ENCODE assay signal across 8 cellular contexts in the genomic region with DNA sequence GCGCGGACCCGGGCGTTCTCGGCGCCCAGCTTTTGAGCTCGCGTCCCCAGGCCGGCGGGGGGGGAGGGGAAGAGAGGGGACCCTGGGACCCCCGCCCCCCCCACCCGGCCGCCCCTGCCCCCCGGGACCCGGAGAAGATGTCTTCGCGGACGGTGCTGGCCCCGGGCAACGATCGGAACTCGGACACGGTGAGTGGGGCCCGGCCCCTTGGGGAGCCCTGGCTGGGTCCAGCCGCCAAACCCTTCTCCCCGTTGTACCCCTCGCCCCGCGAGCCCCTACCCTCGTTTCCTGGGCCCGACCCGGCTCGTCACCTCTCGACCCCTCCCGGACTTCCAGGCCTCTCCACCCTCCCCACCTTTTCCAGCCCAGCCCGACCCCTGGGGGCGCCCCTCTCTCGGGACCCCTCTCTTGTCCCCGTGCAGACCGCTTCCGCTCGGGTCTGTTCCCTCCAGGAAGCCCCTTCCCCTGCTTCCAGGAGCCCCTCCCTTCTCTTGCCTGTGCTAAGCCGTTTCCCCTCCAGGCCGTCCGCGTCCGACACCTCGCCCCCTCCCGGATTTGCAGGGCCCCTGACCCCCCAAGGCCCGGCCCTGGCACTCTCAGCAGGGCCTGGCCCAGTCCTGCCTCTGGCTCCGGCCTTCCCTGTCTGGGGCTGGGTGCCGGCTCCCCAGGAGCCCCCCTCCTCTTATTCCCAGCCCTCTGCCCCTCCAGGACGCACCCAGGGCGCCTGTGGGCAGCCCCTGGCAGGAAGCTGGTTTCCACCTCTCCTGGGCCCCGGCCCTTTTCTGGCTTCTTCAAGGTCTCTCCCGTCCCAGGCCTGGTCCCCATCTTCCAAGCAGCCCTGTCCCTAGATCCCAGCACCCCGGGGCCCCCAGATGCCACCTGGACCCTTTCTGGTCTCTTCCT. TPM values are rescaled to one million over a fixed set of nuclear protein-coding genes. Genes with fewer than 3 reads are reported as not detected.
DNase-seq lines count a peak whose midpoint lies in the region; ATAC-seq and TF ChIP-seq lines count a peak whose summit lies in the region.

No MANE protein-coding gene starts in this region.

- H3K27ac ChIP-seq in osteoblast (ENCODE audit: low read depth, low read length): peak overlapping the region; percentile 65

- no peaks in the 10 kb centered on the region for H3K36me3 ChIP-seq in osteoblast (ENCODE audit: insufficient read depth, low read length)

- no peak for ATAC-seq in HG03045 (IDR thresholded peaks at IDR 0.05; ENCODE audit: unreplicated experiment)

- no peaks in the 10 kb centered on the region for H3K27me3 ChIP-seq in osteoblast (ENCODE audit: insufficient read depth, low read length)

- peak overlapping the region; percentile 86 for H3K4me3 ChIP-seq in WI38 (ENCODE audit: low read depth, low read length)
- peak overlapping the region; percentile 85 for H3K4me3 ChIP-seq in osteoblast (ENCODE audit: insufficient read depth, low read length)

- peak overlapping the region; percentile 42 for H2AFZ ChIP-seq in osteoblast (ENCODE audit: low read length)

- H4K20me1 ChIP-seq in osteoblast (ENCODE audit: insufficient read depth, low read length): peaks cover 32% of the 10 kb centered on the region

- H3K4me2 ChIP-seq in osteoblast (ENCODE audit: insufficient read depth, low read length): peak overlapping the region; percentile 82

- no peaks in the 10 kb centered on the region for H3K9me3 ChIP-seq in osteoblast (ENCODE audit: low read depth, low read length)

- DNase-seq in DMS 273 (lab: John Stamatoyannopoulos, UW; ENCODE audit: unreplicated experiment) (peak; percentile 60), DMS 273 treated with DMSO at 0.1 percent for 48 hours (lab: John Stamatoyannopoulos, UW) (no peak), fibroblast of gingiva (ENCODE audit: low read depth) (peak; percentile 14), osteoblast (ENCODE audit: insufficient read length, low spot score, missing footprints) (peak; percentile 96), NCI-H2196 (lab: John Stamatoyannopoulos, UW; ENCODE audit: unreplicated experiment) (no peak), NCI-H446 (lab: John Stamatoyannopoulos, UW) (no peak)

- no peak for TF ChIP-seq CTCF in WI38 (IDR thresholded peaks at IDR 0.05; ENCODE audit: low read depth, low read length)
- TF ChIP-seq CTCF in osteoblast (IDR thresholded peaks at IDR 0.05; ENCODE audit: extremely low read depth, low read depth, low read length): no peak

- H3K79me2 ChIP-seq in osteoblast (ENCODE audit: insufficient read depth, low read length): peaks cover 52% of the 10 kb centered on the region

- H3K4me1 ChIP-seq in osteoblast (ENCODE audit: insufficient read depth, low read length): peaks cover 20% of the 10 kb centered on the region

RNA-seq across cellular contexts. Expression of a gene that starts 0.6 kb away (rescaled TPM):
- total RNA-seq in osteoblast: 16.2 and 18.1 TPM in 2 replicates

RNA-seq across cellular contexts. Expression of a gene that starts 6.5 kb away (rescaled TPM):
- not detected in 2 replicates for total RNA-seq in osteoblast

Comparison
In these comparisons a context has a peak if more than half of its experiments do, and no peak if none do; other contexts are left out.
1. DNase-seq: peak in DMS 273 (single experiment), fibroblast of gingiva (single experiment) and osteoblast (single experiment); none in DMS 273 treated with DMSO at 0.1 percent for 48 hours (single experiment), NCI-H2196 (single experiment) and NCI-H446 (0 of 2).